21 cellular contexts compared by ENCODE assay signal in genomic region chr9:97387936-97388684, GRCh38. TPM values are rescaled to one million over a fixed set of nuclear protein-coding genes. Genes with fewer than 3 reads are reported as not detected.
DNase-seq lines count a peak whose midpoint lies in the region; ATAC-seq, FAIRE-seq and TF ChIP-seq lines count a peak whose summit lies in the region.
"Had no signal": no experiment of that assay in that cellular context is flagged by ENCODE, and none has a peak within 500 bp of the region (broad histone marks: within the 10 kb centered on the region; RNA-seq: fewer than 3 reads in every experiment).

No MANE protein-coding gene starts in this region.

- H3K27me3 ChIP-seq in WERI-Rb-1 (ENCODE audit: insufficient read depth, low read depth, severe bottlenecking) (no peaks in the 10 kb centered on the region), pancreas (no peaks in the 10 kb centered on the region), spleen (replicated peaks in 1 of 7) (peaks cover 0 to 33% (median 11%) of the 10 kb centered on the region in 7 donors)

- FAIRE-seq in pancreas (lab: Jason Lieb, UNC), result no peak
- FAIRE-seq: A204.1 had no signal

- H3K27ac ChIP-seq in WERI-Rb-1, result 0 out of 2 replicates have a peak overlapping the region, but pooled peaks have one; percentile 4
- no peak overlapping the region for H3K27ac ChIP-seq in pancreas
- no peak overlapping the region for H3K27ac ChIP-seq in RWPE1
- H3K27ac ChIP-seq in spleen, result no peak overlapping the region
- H3K27ac ChIP-seq: ascending aorta, esophagus muscularis mucosa, gastroesophageal sphincter, parathyroid adenoma, upper lobe of right lung had no signal

- H3K4me1 ChIP-seq in pancreas (no peaks in the 10 kb centered on the region), spleen (peaks cover 0 to 23% (median 14%) of the 10 kb centered on the region in 6 donors)
- H3K4me1 ChIP-seq: ascending aorta, parathyroid adenoma had no signal

- peaks cover 28% of the 10 kb centered on the region for H3K4me1 Mint-ChIP-seq in T-helper 1 cell treated with Interleukin-12 subunit alpha and Interleukin-12 subunit beta and Interleukin-4 antibody, amounts not matched to agents 30 μg/mL and 1 μg/mL, for 36 hours (ENCODE audit: low read depth)
- no peaks in the 10 kb centered on the region for H3K4me1 Mint-ChIP-seq in HFFc6 (ENCODE audit: low read depth)

- H3K36me3 ChIP-seq in WERI-Rb-1 (no peaks in the 10 kb centered on the region), pancreas (no peaks in the 10 kb centered on the region), spleen (no peaks in the 10 kb centered on the region)
- H3K36me3 ChIP-seq: ascending aorta, esophagus muscularis mucosa, gastroesophageal sphincter, upper lobe of right lung had no signal

- 63 to 66% methylated on average over 5 of the region's 5 CpGs for WGBS in pancreas, 2 donors
- WGBS in spleen, 5 donors, result 76 to 87% (median 79%) methylated on average over 5 of the region's 5 CpGs

- intact Hi-C loops in pancreas (cut with DNase I) (no loop called here), spleen (cut with DNase I; ENCODE audit: low total_unique reads) (no loop called here)

- DNase-seq in T-helper 1 cell (no peak), WERI-Rb-1 (no peak), pancreas (peak in 4 of 6 donors; percentile 29 to 60 (median 42)), RWPE1 (ENCODE audit: low spot score) (no peak), HFFc6 (no peak), spleen (no peak)
- DNase-seq: activated T-cell treated with anti-CD3 and anti-CD28 coated beads for 4 hours; effector CD4-positive, alpha-beta T cell; mesenchymal stem cell; NCI-H1436 treated with DMSO at 0.1 percent for 48 hours; NCI-H446; upper lobe of right lung had no signal

- no peaks in the 10 kb centered on the region for H3K36me3 Mint-ChIP-seq in T-helper 1 cell treated with Interleukin-12 subunit alpha and Interleukin-12 subunit beta and Interleukin-4 antibody, amounts not matched to agents 30 μg/mL and 1 μg/mL, for 36 hours (ENCODE audit: low read depth)
- no peaks in the 10 kb centered on the region for H3K36me3 Mint-ChIP-seq in HFFc6 (ENCODE audit: low read depth)
- H3K36me3 Mint-ChIP-seq: naive thymus-derived CD4-positive, alpha-beta T cell had no signal

- CTCF ChIA-PET in RWPE1 (lab: Yijun Ruan, JAX), result interaction anchor here (0.7 to 2.3 kb wide), 10 partner anchors 9 to 531 kb away, joined by 3 to 31 read pairs (median 5); no protein-coding TSS in a partner anchor

- H3K4me3 ChIP-seq in WERI-Rb-1 (ENCODE audit: low read depth, low read length) (no peak overlapping the region), pancreas (no peak overlapping the region), spleen (no peak overlapping the region)
- H3K4me3 ChIP-seq: ascending aorta, gastroesophageal sphincter, upper lobe of right lung had no signal

- H3K27ac Mint-ChIP-seq in T-helper 1 cell treated with Interleukin-12 subunit alpha and Interleukin-12 subunit beta and Interleukin-4 antibody, amounts not matched to agents 30 μg/mL and 1 μg/mL, for 36 hours, result peak overlapping the region; percentile 62
- H3K27ac Mint-ChIP-seq in HFFc6, result no peak overlapping the region
- H3K27ac Mint-ChIP-seq: activated naive CD4-positive, alpha-beta T cell treated with anti-CD3 and anti-CD28 coated beads for 36 hours had no signal

- no peak for TF ChIP-seq CTCF in WERI-Rb-1 (IDR thresholded peaks at IDR 0.05; ENCODE audit: low read depth, low read length)
- no peak for TF ChIP-seq CTCF in pancreas (IDR thresholded peaks at IDR 0.05)
- TF ChIP-seq CTCF in RWPE1 (conservative IDR thresholded peaks at IDR 0.05; ENCODE audit: low read depth), result no peak
- TF ChIP-seq CTCF in HFFc6 (IDR thresholded peaks at IDR 0.05), result no peak
- no peak for TF ChIP-seq CTCF in spleen (IDR thresholded peaks at IDR 0.05 in 8 of 11, conservative IDR thresholded peaks at IDR 0.05 in 3 of 11)

- H3K9me3 Mint-ChIP-seq in T-helper 1 cell treated with Interleukin-12 subunit alpha and Interleukin-12 subunit beta and Interleukin-4 antibody, amounts not matched to agents 30 μg/mL and 1 μg/mL, for 36 hours, result no peaks in the 10 kb centered on the region
- no peaks in the 10 kb centered on the region for H3K9me3 Mint-ChIP-seq in HFFc6
- H3K9me3 Mint-ChIP-seq: activated naive CD4-positive, alpha-beta T cell treated with anti-CD3 and anti-CD28 coated beads for 36 hours had no signal

- H3K27me3 Mint-ChIP-seq in T-helper 1 cell treated with Interleukin-12 subunit alpha and Interleukin-12 subunit beta and Interleukin-4 antibody, amounts not matched to agents 30 μg/mL and 1 μg/mL, for 36 hours (ENCODE audit: low read depth), result peaks cover 42% of the 10 kb centered on the region
- peaks cover 27% of the 10 kb centered on the region for H3K27me3 Mint-ChIP-seq in HFFc6 (ENCODE audit: insufficient read depth)

- peak overlapping the region; percentile 5 for H3K4me3 Mint-ChIP-seq in T-helper 1 cell treated with Interleukin-12 subunit alpha and Interleukin-12 subunit beta and Interleukin-4 antibody, amounts not matched to agents 30 μg/mL and 1 μg/mL, for 36 hours
- H3K4me3 Mint-ChIP-seq in HFFc6, result no peak overlapping the region
- H3K4me3 Mint-ChIP-seq: activated naive CD4-positive, alpha-beta T cell treated with anti-CD3 and anti-CD28 coated beads for 36 hours had no signal

- ATAC-seq in GM19035 (IDR thresholded peaks at IDR 0.05; ENCODE audit: unreplicated experiment) (peak; percentile 12), pancreas (peak; percentile 42 to 55 (median 48))

- TF ChIP-seq POLR2A in spleen (IDR thresholded peaks at IDR 0.05), result no peak

- POLR2A ChIA-PET in RWPE1 (lab: Yijun Ruan, JAX; ENCODE audit: low non-redundant PET), result no interaction called here

- H3K9me3 ChIP-seq in WERI-Rb-1 (ENCODE audit: severe bottlenecking), result no peaks in the 10 kb centered on the region
- H3K9me3 ChIP-seq in pancreas, result no peaks in the 10 kb centered on the region
- no peaks in the 10 kb centered on the region for H3K9me3 ChIP-seq in spleen
- H3K9me3 ChIP-seq: ascending aorta, esophagus muscularis mucosa, gastroesophageal sphincter, upper lobe of right lung had no signal

RNA-seq across cellular contexts. Expression of gene TDRD7, which starts 23.8 kb away (rescaled TPM):
- total RNA-seq in pancreas (1 to 10 TPM; 3.9 to 9.5 (median 4.7) TPM), spleen (10 to 100 TPM; 12.0 to 18.7 (median 15.6) TPM)
- polyA plus RNA-seq in pancreas (1 to 10 TPM; 3.4 to 6.4 TPM), spleen (1 to 10 TPM; 6.4 to 9.5 (median 7.4) TPM)
- 10 to 100 TPM in 2 of 6 experiments, 1 to 10 TPM in 4; 8.2 to 10.5 (median 9.0) TPM for total RNA-seq in HFFc6 (2021; fragmentation: NEBNext Ultra II Directional; extraction: Animal tissue kit (Norgen Biotek cat#: 25700))

Comparison
In these comparisons a context has a peak if more than half of its experiments do, and no peak if none do; other contexts are left out.
1. DNase-seq: peak in pancreas (4 of 6); none in T-helper 1 cell (0 of 5), WERI-Rb-1 (single experiment), RWPE1 (single experiment), HFFc6 (single experiment) and spleen (single experiment).